In the genomic region with DNA sequence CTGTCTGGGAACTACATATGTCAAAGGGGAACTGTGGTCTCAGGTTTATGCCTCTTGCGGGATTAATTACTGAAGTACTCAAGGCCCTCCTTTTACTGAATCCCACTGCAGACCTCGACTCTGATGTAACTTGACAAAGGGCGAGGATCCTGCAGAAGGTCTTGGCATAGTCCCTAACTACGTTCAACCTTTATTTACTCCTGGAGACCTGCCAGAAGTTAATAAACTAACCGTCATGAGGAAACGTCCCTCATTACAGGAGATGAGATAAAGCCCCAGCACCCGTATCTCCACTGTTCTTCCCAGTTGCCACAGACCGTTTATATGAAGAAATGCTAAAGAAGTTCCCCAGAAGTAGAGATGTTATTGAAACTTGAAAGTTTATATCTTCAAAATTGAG, we compare ENCODE assay signal across 11 cellular contexts.
A peak's percentile ranks its signal among the peaks of the same experiment; 100 is the strongest.
DNase-seq lines count a peak whose midpoint lies in the region; ATAC-seq, FAIRE-seq and TF ChIP-seq lines count a peak whose summit lies in the region.
"Had no signal": no experiment of that assay in that cellular context is flagged by ENCODE, and none has a peak within 500 bp of the region (broad histone marks: within the 10 kb centered on the region; RNA-seq: fewer than 3 reads in every experiment).

No MANE protein-coding gene starts in this region.

- H3K27ac ChIP-seq in GM12878 (ENCODE audit: control insufficient read depth, insufficient read depth) (peak overlapping the region; percentile 58; the same call in 1 of the 2 replicates), rectal smooth muscle tissue (ENCODE audit: low read depth, low read length) (peak overlapping the region; percentile 41)
- H3K27ac ChIP-seq: epithelial cell of prostate had no signal

- H3K79me2 ChIP-seq in GM12878 (ENCODE audit: control insufficient read depth, insufficient read depth, low read length): peaks cover 25% of the 10 kb centered on the region

- TF ChIP-seq EP300 in GM12878 (IDR thresholded peaks at IDR 0.05; ENCODE audit: borderline replicate concordance in 1 of 2, control insufficient read depth in 1 of 2, low read depth in 2 of 2, low read length in 2 of 2): no peak

- no peak for TF ChIP-seq RAD21 in GM12878 (IDR thresholded peaks at IDR 0.05; ENCODE audit: insufficient read depth, low read depth, low read length)

- no peaks in the 10 kb centered on the region for H3K27me3 Mint-ChIP-seq in activated CD8-positive, alpha-beta T cell treated with anti-CD3 and anti-CD28 coated beads for 36 hours
- H3K27me3 Mint-ChIP-seq: CD4-positive, CD25-positive, alpha-beta regulatory T cell had no signal

- SMC1A ChIA-PET in GM12878 (lab: Charles Lee; ENCODE audit: uncharacterized antibody, unreplicated experiment): interaction anchor here (1.3 to 2.3 kb wide), 3 partner anchors 11 to 192 kb away, joined by 3 to 13 read pairs (median 3); no protein-coding TSS in a partner anchor

- no peaks in the 10 kb centered on the region for H3K9me3 Mint-ChIP-seq in activated CD8-positive, alpha-beta T cell treated with anti-CD3 and anti-CD28 coated beads for 36 hours
- H3K9me3 Mint-ChIP-seq: CD4-positive, CD25-positive, alpha-beta regulatory T cell had no signal

- H3K36me3 ChIP-seq in GM12878 (ENCODE audit: control insufficient read depth in 2 of 2, insufficient read depth in 2 of 2, low read length in 1 of 2): peaks cover 15 to 30% of the 10 kb centered on the region in 2 experiments
- peaks cover 7% of the 10 kb centered on the region for H3K36me3 ChIP-seq in rectal smooth muscle tissue (ENCODE audit: control insufficient read depth, insufficient read depth, low read length)

- no peak overlapping the region for H3K4me3 ChIP-seq in GM12878
- H3K4me3 ChIP-seq in rectal smooth muscle tissue (ENCODE audit: low read length): no peak overlapping the region

- H4K20me1 ChIP-seq in GM12878 (ENCODE audit: control insufficient read depth, insufficient read depth): no peaks in the 10 kb centered on the region

- H3K4me1 ChIP-seq in GM12878 (ENCODE audit: control insufficient read depth, insufficient read depth, low read length) (peaks cover 40% of the 10 kb centered on the region), rectal smooth muscle tissue (ENCODE audit: control insufficient read depth, insufficient read depth, low read length) (peaks cover 17% of the 10 kb centered on the region)

- no peak overlapping the region for H2AFZ ChIP-seq in GM12878 (ENCODE audit: control insufficient read depth, low read depth, low read length)

- no peak for FAIRE-seq in GM12878 (lab: Jason Lieb, UNC)
- FAIRE-seq: TTC549 had no signal

- no peak overlapping the region for H3K27ac Mint-ChIP-seq in activated CD8-positive, alpha-beta T cell treated with anti-CD3 and anti-CD28 coated beads for 36 hours

- peaks cover 32% of the 10 kb centered on the region for H3K36me3 Mint-ChIP-seq in activated CD8-positive, alpha-beta T cell treated with anti-CD3 and anti-CD28 coated beads for 36 hours (ENCODE audit: low read depth)

- H3K27me3 ChIP-seq in GM12878 (replicated peaks in 1 of 2; ENCODE audit: control insufficient read depth in 2 of 2, insufficient read depth in 2 of 2, low read length in 1 of 2) (no peaks in the 10 kb centered on the region), rectal smooth muscle tissue (ENCODE audit: control insufficient read depth, insufficient read depth, low read length) (no peaks in the 10 kb centered on the region)

- no peak for TF ChIP-seq CTCF in GM12878 (IDR thresholded peaks at IDR 0.05 in 2 of 3, conservative IDR thresholded peaks at IDR 0.05 in 1 of 3; ENCODE audit: control insufficient read depth in 2 of 3, extremely low read depth in 1 of 3, insufficient read depth in 1 of 3, low read depth in 3 of 3, low read length in 3 of 3)
- no peak for TF ChIP-seq CTCF in activated CD8-positive, alpha-beta T cell treated with anti-CD3 and anti-CD28 coated beads for 36 hours (IDR thresholded peaks at IDR 0.05)

- ATAC-seq in GM12878 (no peak), HG03457 (IDR thresholded peaks at IDR 0.05; ENCODE audit: unreplicated experiment) (no peak), GM19328 (IDR thresholded peaks at IDR 0.05; ENCODE audit: unreplicated experiment) (no peak)
- ATAC-seq in activated CD8-positive, alpha-beta T cell treated with anti-CD3 and anti-CD28 coated beads for 36 hours: no peak

- H3K4me3 Mint-ChIP-seq in activated CD8-positive, alpha-beta T cell treated with anti-CD3 and anti-CD28 coated beads for 36 hours: no peak overlapping the region
- H3K4me3 Mint-ChIP-seq: CD4-positive, CD25-positive, alpha-beta regulatory T cell had no signal

- peak; percentile 68 for DNase-seq in DMS153 (lab: John Stamatoyannopoulos, UW)
- DNase-seq in NCI-H1436 (lab: John Stamatoyannopoulos, UW): peak; percentile 73
- DNase-seq in GM12878 (ENCODE audit: low read depth, low spot score): no peak
- no peak for DNase-seq in superior temporal gyrus (ENCODE audit: extremely low spot score)
- DNase-seq in activated CD8-positive, alpha-beta T cell treated with anti-CD3 and anti-CD28 coated beads for 36 hours: no peak
- DNase-seq: CD4-positive, CD25-positive, alpha-beta regulatory T cell had no signal

- RAD21 ChIA-PET in GM12878 (lab: Charles Lee; ENCODE audit: unreplicated experiment): no interaction called here

- POLR2A ChIA-PET in GM12878 (lab: Charles Lee): interaction anchor here (1.1 kb wide), 2 partner anchors 10 to 185 kb away, joined by 3 read pairs; no protein-coding TSS in a partner anchor
- POLR2A ChIA-PET in activated CD8-positive, alpha-beta T cell treated with anti-CD3 and anti-CD28 coated beads for 36 hours (lab: Charles Lee): no interaction called here

- H3K9ac ChIP-seq in GM12878 (ENCODE audit: control insufficient read depth, insufficient read depth, low read length): no peak overlapping the region
- H3K9ac ChIP-seq in rectal smooth muscle tissue (ENCODE audit: low read length): no peak overlapping the region

- peaks cover 30% of the 10 kb centered on the region for H3K4me1 Mint-ChIP-seq in activated CD8-positive, alpha-beta T cell treated with anti-CD3 and anti-CD28 coated beads for 36 hours (ENCODE audit: low read depth)

- in situ Hi-C loops in GM12878 (cut with MboI): no loop called here

- no peak overlapping the region for H3K4me2 ChIP-seq in GM12878 (ENCODE audit: control insufficient read depth, insufficient read depth)

- CTCF ChIA-PET in GM12878 (lab: Yijun Ruan, JAX): no interaction called here
- CTCF ChIA-PET in activated CD8-positive, alpha-beta T cell treated with anti-CD3 and anti-CD28 coated beads for 36 hours (lab: Charles Lee): interaction anchor here (0.8 kb wide), 1 partner anchor 193 kb away, joined by 3 read pairs; no protein-coding TSS in a partner anchor

- whole genome bisulfite sequencing in GM12878 (ENCODE audit: insufficient coverage, insufficient replicate concordance, low lambda C conversion rate, missing lambda C conversion rate): 81% methylated on average over 8 of the region's 8 CpGs

- BruUV-seq in GM12878 (replicated peaks; lab: Mats Ljungman, UMichigan): no TSS peak

- intact Hi-C loops in GM12878 (cut with micrococcal nuclease; ENCODE audit: unreplicated experiment): no loop called here
- intact Hi-C loops in activated CD8-positive, alpha-beta T cell treated with anti-CD3 and anti-CD28 coated beads for 36 hours (cut with micrococcal nuclease): no loop called here

- TF ChIP-seq POLR2A in GM12878 (IDR thresholded peaks at IDR 0.05; ENCODE audit: low read depth, low read length): no peak

- H3K9me3 ChIP-seq in GM12878 (replicated peaks; ENCODE audit: control insufficient read depth, insufficient read depth, low read length): no peaks in the 10 kb centered on the region

TF ChIP-seq in GM12878, 131 proteins besides CTCF, POLR2A, EP300 and RAD21:
- TF ChIP-seq, protein P1, sequence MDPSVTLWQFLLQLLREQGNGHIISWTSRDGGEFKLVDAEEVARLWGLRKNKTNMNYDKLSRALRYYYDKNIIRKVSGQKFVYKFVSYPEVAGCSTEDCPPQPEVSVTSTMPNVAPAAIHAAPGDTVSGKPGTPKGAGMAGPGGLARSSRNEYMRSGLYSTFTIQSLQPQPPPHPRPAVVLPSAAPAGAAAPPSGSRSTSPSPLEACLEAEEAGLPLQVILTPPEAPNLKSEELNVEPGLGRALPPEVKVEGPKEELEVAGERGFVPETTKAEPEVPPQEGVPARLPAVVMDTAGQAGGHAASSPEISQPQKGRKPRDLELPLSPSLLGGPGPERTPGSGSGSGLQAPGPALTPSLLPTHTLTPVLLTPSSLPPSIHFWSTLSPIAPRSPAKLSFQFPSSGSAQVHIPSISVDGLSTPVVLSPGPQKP (IDR thresholded peaks at IDR 0.05; ENCODE audit: low read depth, low read length): no peak
- TF ChIP-seq ESRRA (IDR thresholded peaks at IDR 0.05; ENCODE audit: low read length): no peak
- TF ChIP-seq SPI1 (IDR thresholded peaks at IDR 0.05; ENCODE audit: borderline replicate concordance, insufficient read depth, low read depth, low read length): 0 out of 2 replicates have a peak, but pooled peaks have one; percentile 6

Comparison
In these comparisons a context has a peak if more than half of its experiments do, and no peak if none do; other contexts are left out.
1. DNase-seq: peak in DMS153 (single experiment) and NCI-H1436 (single experiment); none in GM12878 (single experiment), superior temporal gyrus (single experiment) and activated CD8-positive, alpha-beta T cell treated with anti-CD3 and anti-CD28 coated beads for 36 hours (single experiment).